ENCODE assay signal across 18 cellular contexts in the genomic region with DNA sequence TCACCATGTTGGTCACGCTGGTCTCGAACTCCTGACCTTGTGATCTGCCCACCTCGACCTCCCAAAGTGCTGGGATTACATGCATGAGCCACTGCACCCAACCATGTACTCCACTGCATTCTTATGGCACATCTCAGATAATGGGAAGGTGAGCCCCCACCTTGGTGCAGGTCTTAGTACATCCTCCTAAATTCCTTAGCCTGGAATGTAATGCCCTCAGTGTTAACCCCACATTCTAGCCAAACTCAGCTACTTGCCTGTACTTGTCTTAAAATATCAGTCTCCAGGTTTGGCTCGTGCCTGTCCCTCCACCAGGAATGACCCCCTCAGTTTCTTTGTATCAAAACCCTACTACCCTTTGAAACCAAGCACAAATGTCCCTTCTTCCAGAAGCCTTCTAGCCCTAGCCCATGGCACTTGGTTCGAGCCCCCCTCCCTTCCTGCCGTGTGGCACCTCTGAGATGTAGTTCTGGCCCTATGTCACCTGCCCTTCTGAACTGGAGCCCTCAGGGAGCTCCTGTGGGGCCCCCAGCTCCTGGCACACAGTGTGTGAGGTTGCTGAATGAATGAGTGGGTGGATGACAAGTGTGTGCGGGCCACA. TPM values are rescaled to one million over a fixed set of nuclear protein-coding genes. Genes with fewer than 3 reads are reported as not detected.
DNase-seq lines count a peak whose midpoint lies in the region; ATAC-seq and TF ChIP-seq lines count a peak whose summit lies in the region.
"Had no signal": no experiment of that assay in that cellular context is flagged by ENCODE, and none has a peak within 500 bp of the region (broad histone marks: within the 10 kb centered on the region; RNA-seq: fewer than 3 reads in every experiment).

No MANE protein-coding gene starts in this region.

- no peaks in the 10 kb centered on the region for H4K20me1 ChIP-seq in PC-9 (ENCODE audit: insufficient read depth)

- no peak for DNase-seq in activated CD4-positive, alpha-beta T cell treated with anti-CD3 and anti-CD28 coated beads for 36 hours
- no peak for DNase-seq in activated CD4-positive, alpha-beta T cell treated with anti-CD3 and anti-CD28 coated beads, Interleukin-2, amount 10 ng/mL, durations not matched to agents 24 days and 14 days
- peak; percentile 38 for DNase-seq in H7
- no peak for DNase-seq in activated T-helper 2 cell treated with anti-CD3 and anti-CD28 coated beads, Interferon-gamma antibody, Interleukin-2, Interleukin-4, amounts not matched to agents 10 μg/mL and 5 μg/mL and 100 μg/mL, durations not matched to agents 14 hours and 24 hours and 36 hours (ENCODE audit: low spot score)
- no peak for DNase-seq in neuronal stem cell (ENCODE audit: low spot score)
- no peak for DNase-seq in type B pancreatic cell (ENCODE audit: extremely low spot score, unreplicated experiment)
- DNase-seq in PC-9 = no peak
- DNase-seq in NCI-H146 (lab: John Stamatoyannopoulos, UW) = no peak
- DNase-seq: IMR-90; NCI-H1105; NCI-H2029 treated with DMSO at 0.1 percent for 48 hours; NCI-H226; NCI-H524; NCI-H774; NK-92 treated with Interleukin-12 subunit alpha and Interleukin-12 subunit beta, amount 100 ng/mL, for 24 hours had no signal

- BruUV-seq in PC-9 (replicated peaks; lab: Mats Ljungman, UMichigan) = no TSS peak

- H3K9ac ChIP-seq in neuronal stem cell (ENCODE audit: low read depth, low read length, poor library complexity) = no peak overlapping the region
- H3K9ac ChIP-seq: KMS-11 had no signal

- no peak overlapping the region for H3K4ac ChIP-seq in neuronal stem cell (ENCODE audit: low read length)

- H3K4me1 ChIP-seq in neuronal stem cell (ENCODE audit: control insufficient read depth in 2 of 2, insufficient read depth in 1 of 2, low read depth in 1 of 2, low read length in 2 of 2) (peaks cover 9 to 20% of the 10 kb centered on the region in 2 donors), PC-9 (replicated peaks; ENCODE audit: insufficient read depth) (no peaks in the 10 kb centered on the region)

- intact Hi-C loops in activated CD4-positive, alpha-beta T cell treated with anti-CD3 and anti-CD28 coated beads for 36 hours (cut with DNase I, micrococcal nuclease) = no loop called here
- intact Hi-C loops in activated CD4-positive, alpha-beta T cell treated with anti-CD3 and anti-CD28 coated beads, Interleukin-2, amount 10 ng/mL, durations not matched to agents 24 days and 14 days (cut with micrococcal nuclease) = no loop called here
- intact Hi-C loops in activated T-helper 2 cell treated with anti-CD3 and anti-CD28 coated beads, Interferon-gamma antibody, Interleukin-2, Interleukin-4, amounts not matched to agents 10 μg/mL and 5 μg/mL and 100 μg/mL, durations not matched to agents 14 hours and 24 hours and 36 hours (cut with micrococcal nuclease) = loop anchor here (10.0 kb wide), 1 partner anchor 462 kb away; no protein-coding TSS in a partner anchor
- intact Hi-C loops in PC-9 (cut with micrococcal nuclease; ENCODE audit: unreplicated experiment) = no loop called here

- no peak overlapping the region for H2BK120ac ChIP-seq in neuronal stem cell (ENCODE audit: low read depth, low read length)

- no peak overlapping the region for H3K27ac Mint-ChIP-seq in activated CD4-positive, alpha-beta T cell treated with anti-CD3 and anti-CD28 coated beads for 36 hours
- no peak overlapping the region for H3K27ac Mint-ChIP-seq in activated CD4-positive, alpha-beta T cell treated with anti-CD3 and anti-CD28 coated beads, Interleukin-2, amount 10 ng/mL, durations not matched to agents 24 days and 14 days
- H3K27ac Mint-ChIP-seq in activated T-helper 2 cell treated with anti-CD3 and anti-CD28 coated beads, Interferon-gamma antibody, Interleukin-2, Interleukin-4, amounts not matched to agents 10 μg/mL and 5 μg/mL and 100 μg/mL, durations not matched to agents 14 hours and 24 hours and 36 hours = peak overlapping the region; percentile 16
- H3K27ac Mint-ChIP-seq in type B pancreatic cell = no peak overlapping the region

- no peaks in the 10 kb centered on the region for H3K36me3 ChIP-seq in H7 (replicated peaks; ENCODE audit: control insufficient read depth, insufficient read depth, low read length)
- H3K36me3 ChIP-seq in neuronal stem cell (replicated peaks in 1 of 2; ENCODE audit: control insufficient read depth in 2 of 2, insufficient read depth in 2 of 2, low read length in 2 of 2) = no peaks in the 10 kb centered on the region
- no peaks in the 10 kb centered on the region for H3K36me3 ChIP-seq in PC-9 (ENCODE audit: low read depth)

- H3K9me3 ChIP-seq in neuronal stem cell (replicated peaks in 1 of 2; ENCODE audit: control insufficient read depth in 2 of 2, insufficient read depth in 1 of 2, low read depth in 1 of 2, low read length in 2 of 2) (no peaks in the 10 kb centered on the region), PC-9 (ENCODE audit: insufficient read depth, low read depth) (no peaks in the 10 kb centered on the region)

- no peak overlapping the region for H3K18ac ChIP-seq in neuronal stem cell (ENCODE audit: low read length)

- no peaks in the 10 kb centered on the region for H3K9me3 Mint-ChIP-seq in activated CD4-positive, alpha-beta T cell treated with anti-CD3 and anti-CD28 coated beads for 36 hours (ENCODE audit: low read depth)
- H3K9me3 Mint-ChIP-seq in activated CD4-positive, alpha-beta T cell treated with anti-CD3 and anti-CD28 coated beads, Interleukin-2, amount 10 ng/mL, durations not matched to agents 24 days and 14 days = no peaks in the 10 kb centered on the region
- no peaks in the 10 kb centered on the region for H3K9me3 Mint-ChIP-seq in activated T-helper 2 cell treated with anti-CD3 and anti-CD28 coated beads, Interferon-gamma antibody, Interleukin-2, Interleukin-4, amounts not matched to agents 10 μg/mL and 5 μg/mL and 100 μg/mL, durations not matched to agents 14 hours and 24 hours and 36 hours
- no peaks in the 10 kb centered on the region for H3K9me3 Mint-ChIP-seq in type B pancreatic cell

- H3K23ac ChIP-seq in neuronal stem cell (ENCODE audit: low read depth, low read length, poor library complexity) = no peak overlapping the region

- CTCF ChIA-PET in activated CD4-positive, alpha-beta T cell treated with anti-CD3 and anti-CD28 coated beads for 36 hours (lab: Charles Lee) = interaction anchor here (0.6 kb wide), 1 partner anchor 339 kb away, joined by 3 read pairs; no protein-coding TSS in a partner anchor
- CTCF ChIA-PET in PC-9 (lab: Charles Lee) = no interaction called here

- no peak overlapping the region for H4K91ac ChIP-seq in neuronal stem cell (ENCODE audit: low read depth, low read length, poor library complexity)

- no peak overlapping the region for H3K27ac ChIP-seq in neuronal stem cell (replicated peaks; ENCODE audit: low read length)
- H3K27ac ChIP-seq in PC-9 = no peak overlapping the region
- H3K27ac ChIP-seq: KMS-11 had no signal

- no peaks in the 10 kb centered on the region for H3K9me2 ChIP-seq in PC-9 (ENCODE audit: insufficient read depth)

- H2BK5ac ChIP-seq in neuronal stem cell (ENCODE audit: low read length) = no peak overlapping the region

- H3K27me3 ChIP-seq in H7 (ENCODE audit: control insufficient read depth, insufficient read depth, low read length) (peaks cover 75% of the 10 kb centered on the region), neuronal stem cell (ENCODE audit: control insufficient read depth in 3 of 3, insufficient read depth in 3 of 3, low read depth in 1 of 3, low read length in 3 of 3) (peaks cover 5 to 91% (median 62%) of the 10 kb centered on the region in 3 experiments), PC-9 (ENCODE audit: insufficient read depth, low read depth) (peaks cover under 1% of the 10 kb centered on the region)

- no peaks in the 10 kb centered on the region for H3K79me2 ChIP-seq in PC-9 (ENCODE audit: low read depth)

- peak overlapping the region; percentile 25 for H3K14ac ChIP-seq in neuronal stem cell (ENCODE audit: low read length)

- WGBS in neuronal stem cell (ENCODE audit: extremely low coverage in 2 of 2, insufficient read length in 2 of 2, insufficient replicate concordance in 1 of 2), 2 donors = no CpG with 5 or more reads among the region's 7 CpGs

- no peak overlapping the region for H4K8ac ChIP-seq in neuronal stem cell (ENCODE audit: low read depth, low read length)

- no peaks in the 10 kb centered on the region for H3K36me3 Mint-ChIP-seq in activated CD4-positive, alpha-beta T cell treated with anti-CD3 and anti-CD28 coated beads for 36 hours (ENCODE audit: low read depth)
- no peaks in the 10 kb centered on the region for H3K36me3 Mint-ChIP-seq in activated CD4-positive, alpha-beta T cell treated with anti-CD3 and anti-CD28 coated beads, Interleukin-2, amount 10 ng/mL, durations not matched to agents 24 days and 14 days (ENCODE audit: low read depth)
- no peaks in the 10 kb centered on the region for H3K36me3 Mint-ChIP-seq in activated T-helper 2 cell treated with anti-CD3 and anti-CD28 coated beads, Interferon-gamma antibody, Interleukin-2, Interleukin-4, amounts not matched to agents 10 μg/mL and 5 μg/mL and 100 μg/mL, durations not matched to agents 14 hours and 24 hours and 36 hours (ENCODE audit: low read depth)
- H3K36me3 Mint-ChIP-seq in type B pancreatic cell = no peaks in the 10 kb centered on the region

- no peak overlapping the region for H3K4me3 ChIP-seq in H7 (ENCODE audit: insufficient read depth, low read depth, low read length)
- H3K4me3 ChIP-seq in neuronal stem cell (ENCODE audit: low read length in 2 of 2) = no peak overlapping the region
- H3K4me3 ChIP-seq in PC-9 = no peak overlapping the region

- peak; percentile 19 for ATAC-seq in activated CD4-positive, alpha-beta T cell treated with anti-CD3 and anti-CD28 coated beads for 36 hours
- ATAC-seq: Panc1 had no signal

- H3K4me2 ChIP-seq in neuronal stem cell (ENCODE audit: insufficient read depth, low read length, poor library complexity, severe bottlenecking) = no peak overlapping the region
- no peak overlapping the region for H3K4me2 ChIP-seq in PC-9
- H3K4me2 ChIP-seq: KMS-11 had no signal

- H3K4me3 Mint-ChIP-seq in activated CD4-positive, alpha-beta T cell treated with anti-CD3 and anti-CD28 coated beads for 36 hours = no peak overlapping the region
- H3K4me3 Mint-ChIP-seq in activated CD4-positive, alpha-beta T cell treated with anti-CD3 and anti-CD28 coated beads, Interleukin-2, amount 10 ng/mL, durations not matched to agents 24 days and 14 days = no peak overlapping the region
- H3K4me3 Mint-ChIP-seq in activated T-helper 2 cell treated with anti-CD3 and anti-CD28 coated beads, Interferon-gamma antibody, Interleukin-2, Interleukin-4, amounts not matched to agents 10 μg/mL and 5 μg/mL and 100 μg/mL, durations not matched to agents 14 hours and 24 hours and 36 hours (ENCODE audit: low read depth) = no peak overlapping the region
- no peak overlapping the region for H3K4me3 Mint-ChIP-seq in type B pancreatic cell

- H2AFZ ChIP-seq in neuronal stem cell (ENCODE audit: low read length) (no peak overlapping the region), PC-9 (no peak overlapping the region)

- peaks cover 4% of the 10 kb centered on the region for H3K79me1 ChIP-seq in neuronal stem cell (ENCODE audit: low read depth, low read length)

- H2AK5ac ChIP-seq in neuronal stem cell (ENCODE audit: low read depth, low read length) = peak overlapping the region; percentile 6

- H2BK15ac ChIP-seq in neuronal stem cell (ENCODE audit: low read length) = peak overlapping the region; percentile 57

- H3K4me1 Mint-ChIP-seq in activated CD4-positive, alpha-beta T cell treated with anti-CD3 and anti-CD28 coated beads for 36 hours = peaks cover 6% of the 10 kb centered on the region
- H3K4me1 Mint-ChIP-seq in activated CD4-positive, alpha-beta T cell treated with anti-CD3 and anti-CD28 coated beads, Interleukin-2, amount 10 ng/mL, durations not matched to agents 24 days and 14 days = peaks cover 12% of the 10 kb centered on the region
- H3K4me1 Mint-ChIP-seq in activated T-helper 2 cell treated with anti-CD3 and anti-CD28 coated beads, Interferon-gamma antibody, Interleukin-2, Interleukin-4, amounts not matched to agents 10 μg/mL and 5 μg/mL and 100 μg/mL, durations not matched to agents 14 hours and 24 hours and 36 hours (ENCODE audit: low read depth) = peaks cover 9% of the 10 kb centered on the region
- no peaks in the 10 kb centered on the region for H3K4me1 Mint-ChIP-seq in type B pancreatic cell (ENCODE audit: unreplicated experiment)

- H3K27me3 Mint-ChIP-seq in activated CD4-positive, alpha-beta T cell treated with anti-CD3 and anti-CD28 coated beads for 36 hours = peaks cover 12% of the 10 kb centered on the region
- H3K27me3 Mint-ChIP-seq in activated CD4-positive, alpha-beta T cell treated with anti-CD3 and anti-CD28 coated beads, Interleukin-2, amount 10 ng/mL, durations not matched to agents 24 days and 14 days = peaks cover 42% of the 10 kb centered on the region
- peaks cover 26% of the 10 kb centered on the region for H3K27me3 Mint-ChIP-seq in activated T-helper 2 cell treated with anti-CD3 and anti-CD28 coated beads, Interferon-gamma antibody, Interleukin-2, Interleukin-4, amounts not matched to agents 10 μg/mL and 5 μg/mL and 100 μg/mL, durations not matched to agents 14 hours and 24 hours and 36 hours (ENCODE audit: low read depth)
- H3K27me3 Mint-ChIP-seq in type B pancreatic cell = peaks cover 77% of the 10 kb centered on the region

- H3F3A ChIP-seq in PC-9 (ENCODE audit: insufficient read depth, low read depth) = no peaks in the 10 kb centered on the region

- POLR2A ChIA-PET in activated CD4-positive, alpha-beta T cell treated with anti-CD3 and anti-CD28 coated beads for 36 hours (lab: Charles Lee) = no interaction called here
- POLR2A ChIA-PET in PC-9 (lab: Charles Lee; ENCODE audit: unreplicated experiment) = no interaction called here

- TF ChIP-seq CTCF in type B pancreatic cell (conservative IDR thresholded peaks at IDR 0.05) (no peak), PC-9 (conservative IDR thresholded peaks at IDR 0.05) (no peak)

- H2BK12ac ChIP-seq in neuronal stem cell (ENCODE audit: low read length) = no peak overlapping the region

RNA-seq across cellular contexts. Expression of gene KCNH3, which starts 8.4 kb away (rescaled TPM):
- 1 to 10 TPM; 2.4 to 3.3 TPM for total RNA-seq in activated CD4-positive, alpha-beta T cell treated with anti-CD3 and anti-CD28 coated beads for 36 hours
- total RNA-seq in activated CD4-positive, alpha-beta T cell treated with anti-CD3 and anti-CD28 coated beads, Interleukin-2, amount 10 ng/mL, durations not matched to agents 24 days and 14 days = 1.5 and 2.1 TPM in 2 replicates
- 0.97 TPM in 1 of 2 replicates, not detected in the other for total RNA-seq in H7 (2014; rRNA removed; shearing (Covaris generic))
- 2.1 and 2.9 TPM in 2 replicates for total RNA-seq in activated T-helper 2 cell treated with anti-CD3 and anti-CD28 coated beads, Interferon-gamma antibody, Interleukin-2, Interleukin-4, amounts not matched to agents 10 μg/mL and 5 μg/mL and 100 μg/mL, durations not matched to agents 14 hours and 24 hours and 36 hours
- 0.36 TPM for polyA plus RNA-seq in neuronal stem cell (2013, experiment 1 of 2)
- polyA plus RNA-seq in neuronal stem cell (2013, experiment 2 of 2) = 0.40 TPM
- 0.72 and 1.8 TPM in 2 replicates for total RNA-seq in type B pancreatic cell (ENCODE audit: low replicate concordance)
- not detected in 2 replicates for total RNA-seq in PC-9 (2021)
- total RNA-seq: IMR-90 had no signal

RNA-seq across cellular contexts. Expression of gene MCRS1, which starts 20.8 kb away (rescaled TPM):
- 10 to 100 TPM; 48.2 to 58.2 TPM for total RNA-seq in activated CD4-positive, alpha-beta T cell treated with anti-CD3 and anti-CD28 coated beads for 36 hours
- total RNA-seq in activated CD4-positive, alpha-beta T cell treated with anti-CD3 and anti-CD28 coated beads, Interleukin-2, amount 10 ng/mL, durations not matched to agents 24 days and 14 days = 71.4 and 79.6 TPM in 2 replicates
- total RNA-seq in H7 (2014; rRNA removed; shearing (Covaris generic)) = 113 and 124 TPM in 2 replicates
- total RNA-seq in activated T-helper 2 cell treated with anti-CD3 and anti-CD28 coated beads, Interferon-gamma antibody, Interleukin-2, Interleukin-4, amounts not matched to agents 10 μg/mL and 5 μg/mL and 100 μg/mL, durations not matched to agents 14 hours and 24 hours and 36 hours = 67.9 and 73.0 TPM in 2 replicates
- 68.8 TPM for polyA plus RNA-seq in neuronal stem cell (2013, experiment 1 of 2)
- 67.4 TPM for polyA plus RNA-seq in neuronal stem cell (2013, experiment 2 of 2)
- total RNA-seq in type B pancreatic cell (ENCODE audit: low replicate concordance) (60.6 and 61.8 TPM in 2 replicates), PC-9 (2021) (66.9 and 71.5 TPM in 2 replicates)

RNA-seq across cellular contexts. Expression of gene FAM186B, which starts 58.2 kb away (rescaled TPM):
- under 1 TPM; 0.05 to 0.07 TPM for total RNA-seq in activated CD4-positive, alpha-beta T cell treated with anti-CD3 and anti-CD28 coated beads for 36 hours
- 0.16 and 0.33 TPM in 2 replicates for total RNA-seq in activated CD4-positive, alpha-beta T cell treated with anti-CD3 and anti-CD28 coated beads, Interleukin-2, amount 10 ng/mL, durations not matched to agents 24 days and 14 days
- 0.11 and 0.21 TPM in 2 replicates for total RNA-seq in H7 (2014; rRNA removed; shearing (Covaris generic))
- total RNA-seq in activated T-helper 2 cell treated with anti-CD3 and anti-CD28 coated beads, Interferon-gamma antibody, Interleukin-2, Interleukin-4, amounts not matched to agents 10 μg/mL and 5 μg/mL and 100 μg/mL, durations not matched to agents 14 hours and 24 hours and 36 hours = 0.30 and 0.37 TPM in 2 replicates
- polyA plus RNA-seq in neuronal stem cell (2013, experiment 1 of 2) = 0.18 TPM
- 0.14 TPM for polyA plus RNA-seq in neuronal stem cell (2013, experiment 2 of 2)
- total RNA-seq in type B pancreatic cell (ENCODE audit: low replicate concordance) = 0.14 and 0.21 TPM in 2 replicates
- 1.3 and 1.7 TPM in 2 replicates for total RNA-seq in PC-9 (2021)
- polyA plus RNA-seq: CD14-positive monocyte had no signal
